In genomic region chr7:32727483-32728411, GRCh38 we compare ENCODE assay signal across 8 cellular contexts.
DNase-seq lines count a peak whose midpoint lies in the region; ATAC-seq and TF ChIP-seq lines count a peak whose summit lies in the region.
"Not testable (repeated sequence)": the region's sequence is repeated elsewhere in the genome, so short reads cannot be mapped to it uniquely, and the experiment has no call there.

No MANE protein-coding gene starts in this region.

- in situ Hi-C loops in Panc1 (cut with HindIII; ENCODE audit: low pct_unique_long_range_greater_than_20kb, low sequenced_read_pairs), result not testable (repeated sequence)

- CTCF ChIA-PET in Panc1 (lab: Charles Lee), result not testable (repeated sequence)

- POLR2A ChIA-PET in Panc1 (lab: Charles Lee), result interaction anchor here (0.7 kb wide), 1 partner anchor 237 kb away, joined by 4 read pairs; no protein-coding TSS in a partner anchor

- H3K9me3 ChIP-seq in HUES6 (ENCODE audit: control insufficient read depth, insufficient read depth, low read depth, low read length); Panc1 (ENCODE audit: control insufficient read depth, insufficient read depth, low read depth, low read length); fibroblast of lung (ENCODE audit: control insufficient read depth, insufficient read depth, low read depth, low read length): not testable (repeated sequence)

- H3K4me1 Mint-ChIP-seq in activated T-helper 17 cell treated with anti-CD3 and anti-CD28 coated beads, Interleukin-2, amount 50 U/mL, for 72 hours; stimulated activated naive B cell treated with anti-CD40 and anti-IgM and Interleukin-4, amounts not matched to agents 10 μg/mL and 1 μg/mL and 100 μg/mL, for 72 hours: not testable (repeated sequence)

- H3K9me3 Mint-ChIP-seq in activated T-helper 17 cell treated with anti-CD3 and anti-CD28 coated beads, Interleukin-2, amount 50 U/mL, for 72 hours; stimulated activated naive B cell treated with anti-CD40 and anti-IgM and Interleukin-4, amounts not matched to agents 10 μg/mL and 1 μg/mL and 100 μg/mL, for 72 hours: not testable (repeated sequence)

- not testable (repeated sequence) for H3K27me3 ChIP-seq in HUES6 (ENCODE audit: control insufficient read depth, insufficient read depth, low read length); Panc1 (ENCODE audit: control insufficient read depth, insufficient read depth, low read length); fibroblast of lung (ENCODE audit: control insufficient read depth, insufficient read depth, low read length)

- not testable (repeated sequence) for H4K20me1 ChIP-seq in fibroblast of lung (ENCODE audit: control insufficient read depth, extremely low read depth, insufficient read depth, low read length)

- H3K36me3 ChIP-seq in HUES6 (ENCODE audit: control insufficient read depth, insufficient read depth, low read length); Panc1 (ENCODE audit: control insufficient read depth, insufficient read depth, low read length); fibroblast of lung (ENCODE audit: control insufficient read depth, insufficient read depth, low read length): not testable (repeated sequence)

- ATAC-seq in GM21786 (IDR thresholded peaks at IDR 0.05; ENCODE audit: unreplicated experiment) (peak; percentile 54), Panc1 (peak; percentile 77)
- ATAC-seq in activated T-helper 17 cell treated with anti-CD3 and anti-CD28 coated beads, Interleukin-2, amount 50 U/mL, for 72 hours (replicated peaks), result peak; percentile 63
- peak; percentile 69 to 76 for ATAC-seq in stimulated activated naive B cell treated with anti-CD40 and anti-IgM and Interleukin-4, amounts not matched to agents 10 μg/mL and 1 μg/mL and 100 μg/mL, for 72 hours (replicated peaks)

- not testable (repeated sequence) for H3K27ac ChIP-seq in HUES6 (ENCODE audit: low read depth, low read length)
- H3K27ac ChIP-seq in Panc1 (ENCODE audit: low read length) (peak overlapping the region; percentile 95), fibroblast of lung (ENCODE audit: insufficient read depth, low read length) (peak overlapping the region; percentile 28)

- not testable (repeated sequence) for H3K36me3 Mint-ChIP-seq in activated T-helper 17 cell treated with anti-CD3 and anti-CD28 coated beads, Interleukin-2, amount 50 U/mL, for 72 hours (ENCODE audit: low read depth); stimulated activated naive B cell treated with anti-CD40 and anti-IgM and Interleukin-4, amounts not matched to agents 10 μg/mL and 1 μg/mL and 100 μg/mL, for 72 hours

- peak overlapping the region; percentile 76 for H3K4me3 Mint-ChIP-seq in activated T-helper 17 cell treated with anti-CD3 and anti-CD28 coated beads, Interleukin-2, amount 50 U/mL, for 72 hours
- H3K4me3 Mint-ChIP-seq in stimulated activated naive B cell treated with anti-CD40 and anti-IgM and Interleukin-4, amounts not matched to agents 10 μg/mL and 1 μg/mL and 100 μg/mL, for 72 hours, result peak overlapping the region; percentile 81 to 87

- not testable (repeated sequence) for H3K4me2 ChIP-seq in fibroblast of lung (ENCODE audit: extremely low read depth, insufficient read depth, low read length)

- peak overlapping the region; percentile 86 for H3K9ac ChIP-seq in HUES6 (ENCODE audit: low read length)
- H3K9ac ChIP-seq in fibroblast of lung (ENCODE audit: insufficient read depth, low read length), result peak overlapping the region; percentile 69

- H3K4me3 ChIP-seq in HUES6 (ENCODE audit: low read depth, low read length) (peak overlapping the region; percentile 85), Panc1 (ENCODE audit: low read depth in 2 of 2, low read length in 2 of 2) (peak overlapping the region; percentile 69 to 76), fibroblast of lung (replicated peaks in 1 of 4; ENCODE audit: control extremely low read depth in 1 of 4, insufficient read depth in 1 of 4, low read depth in 3 of 4, low read length in 4 of 4) (peak overlapping the region; percentile 53 to 65 (median 56))

- H2AFZ ChIP-seq in fibroblast of lung (ENCODE audit: low read length), result peak overlapping the region; percentile 67

- DNase-seq in EH (ENCODE audit: low read depth) (peak; percentile 55), fibroblast of lung (ENCODE audit: low read depth in 2 of 2) (peak; percentile 33 to 54), mucosa of gallbladder (ENCODE audit: low spot score) (peak; percentile 11)
- DNase-seq in Panc1 (ENCODE audit: low read depth, low spot score), result not testable (repeated sequence)
- peak; percentile 46 for DNase-seq in stimulated activated naive B cell treated with anti-CD40 and anti-IgM and Interleukin-4, amounts not matched to agents 10 μg/mL and 1 μg/mL and 100 μg/mL, for 72 hours

- BruUV-seq in Panc1 (replicated peaks; lab: Mats Ljungman, UMichigan), result not testable (repeated sequence)

- H3K4me1 ChIP-seq in HUES6 (ENCODE audit: control insufficient read depth, insufficient read depth, low read length); fibroblast of lung (ENCODE audit: control insufficient read depth, extremely low read depth, insufficient read depth, low read length): not testable (repeated sequence)
- peaks cover 11% of the 10 kb centered on the region for H3K4me1 ChIP-seq in Panc1 (ENCODE audit: control insufficient read depth, insufficient read depth, low read length)

- not testable (repeated sequence) for H3K27me3 Mint-ChIP-seq in activated T-helper 17 cell treated with anti-CD3 and anti-CD28 coated beads, Interleukin-2, amount 50 U/mL, for 72 hours; stimulated activated naive B cell treated with anti-CD40 and anti-IgM and Interleukin-4, amounts not matched to agents 10 μg/mL and 1 μg/mL and 100 μg/mL, for 72 hours

- not testable (repeated sequence) for H3K79me2 ChIP-seq in fibroblast of lung (ENCODE audit: control insufficient read depth, insufficient read depth, low read length)

- TF ChIP-seq CTCF in Panc1 (IDR thresholded peaks at IDR 0.05); fibroblast of lung (conservative IDR thresholded peaks at IDR 0.05 in 1 of 2, IDR thresholded peaks at IDR 0.05 in 1 of 2; ENCODE audit: low read depth in 1 of 2, low read length in 2 of 2): not testable (repeated sequence)

- intact Hi-C loops in Panc1 (cut with micrococcal nuclease; ENCODE audit: unreplicated experiment), result not testable (repeated sequence)

- H3K27ac Mint-ChIP-seq in activated T-helper 17 cell treated with anti-CD3 and anti-CD28 coated beads, Interleukin-2, amount 50 U/mL, for 72 hours, result not testable (repeated sequence)
- H3K27ac Mint-ChIP-seq in stimulated activated naive B cell treated with anti-CD40 and anti-IgM and Interleukin-4, amounts not matched to agents 10 μg/mL and 1 μg/mL and 100 μg/mL, for 72 hours, result peak overlapping the region; percentile 77
